In genomic region chr11:94926271-94926625, GRCh38 we compare ENCODE assay signal across 8 cellular contexts. TPM values are rescaled to one million over a fixed set of nuclear protein-coding genes. Genes with fewer than 3 reads are reported as not detected.
A peak's percentile ranks its signal among the peaks of the same experiment; 100 is the strongest.
DNase-seq lines count a peak whose midpoint lies in the region; ATAC-seq lines count a peak whose summit lies in the region.

No MANE protein-coding gene starts in this region.

- H3K27me3 ChIP-seq in effector memory CD4-positive, alpha-beta T cell (replicated peaks; ENCODE audit: control insufficient read depth, insufficient read depth, low read length, poor library complexity, severe bottlenecking), result no peaks in the 10 kb centered on the region

- DNase-seq in RPMI7951 (ENCODE audit: low read depth), result peak; percentile 61
- DNase-seq in islet precursor cell, result peak; percentile 80
- DNase-seq in smooth muscle cell of the brain vasculature (ENCODE audit: low read depth, low spot score), result peak; percentile 32
- no peak for DNase-seq in NCI-H2081 (lab: John Stamatoyannopoulos, UW)
- DNase-seq in effector memory CD4-positive, alpha-beta T cell, result no peak

- no peak overlapping the region for H3K27ac ChIP-seq in effector memory CD4-positive, alpha-beta T cell (ENCODE audit: insufficient read depth, low read length, poor library complexity, severe bottlenecking)

- no peaks in the 10 kb centered on the region for H3K36me3 ChIP-seq in effector memory CD4-positive, alpha-beta T cell (ENCODE audit: control insufficient read depth, insufficient read depth, low read length)

- ATAC-seq in GM18873 (IDR thresholded peaks at IDR 0.05; ENCODE audit: low FRiP score, unreplicated experiment) (peak; percentile 3), HG02610 (IDR thresholded peaks at IDR 0.05; ENCODE audit: unreplicated experiment) (no peak), HG02623 (IDR thresholded peaks at IDR 0.05; ENCODE audit: unreplicated experiment) (no peak)

- H3K4me1 ChIP-seq in effector memory CD4-positive, alpha-beta T cell (ENCODE audit: control insufficient read depth, insufficient read depth, low read length, poor library complexity, severe bottlenecking), result peaks cover 11% of the 10 kb centered on the region

- H3K9me3 ChIP-seq in effector memory CD4-positive, alpha-beta T cell (ENCODE audit: control insufficient read depth, low read length), result no peaks in the 10 kb centered on the region

- no peak overlapping the region for H3K4me3 ChIP-seq in effector memory CD4-positive, alpha-beta T cell (ENCODE audit: insufficient read depth, low read depth, low read length, poor library complexity, severe bottlenecking)

RNA-seq across cellular contexts. Expression of gene CWC15, which starts 47.1 kb away (rescaled TPM):
- total RNA-seq in RPMI7951 (2014; rRNA removed; shearing (Covaris generic)), result 65.5 and 68.7 TPM in 2 replicates

RNA-seq across cellular contexts. Expression of gene KDM4D, which starts 47.3 kb away (rescaled TPM):
- total RNA-seq in RPMI7951 (2014; rRNA removed; shearing (Covaris generic)), result 2.1 and 3.0 TPM in 2 replicates

Comparison
In these comparisons a context has a peak if more than half of its experiments do, and no peak if none do; other contexts are left out.
1. DNase-seq: peak in RPMI7951 (single experiment), islet precursor cell (single experiment) and smooth muscle cell of the brain vasculature (single experiment); none in NCI-H2081 (0 of 2) and effector memory CD4-positive, alpha-beta T cell (0 of 3).